In the genomic region with DNA sequence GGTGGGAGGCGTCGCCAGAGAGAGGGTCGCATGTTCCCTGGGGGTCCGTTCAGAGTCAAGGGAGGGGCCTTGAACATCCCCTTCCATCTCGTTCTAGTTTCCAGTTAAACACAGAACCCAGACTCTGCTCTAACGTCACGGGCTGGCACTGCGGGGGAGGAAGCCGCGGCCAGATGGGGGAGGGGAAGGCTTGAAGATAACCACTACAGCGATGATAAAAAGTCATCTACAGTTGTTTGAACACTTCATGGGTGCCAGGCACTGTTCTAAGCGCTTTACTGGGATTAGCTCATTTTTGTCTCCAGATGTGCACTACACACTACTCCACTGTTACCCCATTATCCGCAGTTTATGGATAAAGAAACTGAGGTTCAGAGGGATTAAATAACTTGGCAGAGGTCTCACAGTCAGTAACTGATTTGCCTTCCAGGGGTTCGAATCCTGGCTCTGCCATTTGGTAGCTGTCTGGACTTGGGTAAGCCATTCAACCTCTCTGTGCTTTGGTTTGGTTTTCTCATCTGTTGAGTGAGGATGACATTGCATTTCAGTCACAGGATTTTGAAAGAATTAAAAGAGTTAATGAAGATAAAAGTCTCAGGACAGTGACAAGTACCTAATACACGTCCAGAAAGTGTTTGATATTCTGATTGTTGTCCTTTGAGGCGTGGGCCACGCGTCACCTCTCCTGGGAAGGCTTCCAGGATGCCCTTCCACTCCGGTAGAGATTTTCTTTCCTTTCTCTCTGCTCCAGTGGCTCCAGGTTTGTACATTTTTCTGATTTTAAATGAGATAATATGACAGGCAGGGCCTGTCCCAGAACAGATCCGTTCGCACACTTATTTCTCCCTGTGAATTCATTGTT, we compare ENCODE assay signal across 8 cellular contexts. TPM values are rescaled to one million over a fixed set of nuclear protein-coding genes. Genes with fewer than 3 reads are reported as not detected.
DNase-seq lines count a peak whose midpoint lies in the region.

No MANE protein-coding gene starts in this region.

- no peak overlapping the region for H4K8ac ChIP-seq in trophoblast cell (ENCODE audit: low read depth, low read length)

- no peaks in the 10 kb centered on the region for H3K36me3 ChIP-seq in trophoblast cell (ENCODE audit: control insufficient read depth in 1 of 2, insufficient read depth in 2 of 2, low read length in 2 of 2)

- DNase-seq in NCI-H1417 (lab: John Stamatoyannopoulos, UW) = peak in 2 of 3 experiments; percentile 54 to 72
- DNase-seq in NCI-H1417 treated with DMSO at 0.1 percent for 48 hours (lab: John Stamatoyannopoulos, UW) = no peak
- DNase-seq in activated CD4-positive, CD25-positive, alpha-beta regulatory T cell (lab: John Stamatoyannopoulos, UW) = peak in 3 of 4 experiments; percentile 21 to 34 (median 30)
- no peak for DNase-seq in trophoblast cell
- DNase-seq in NK-92 treated with Interleukin-12 subunit alpha and Interleukin-12 subunit beta, amount 100 ng/mL, for 24 hours (lab: John Stamatoyannopoulos, UW) = no peak
- no peak for DNase-seq in amniotic stem cell (lab: John Stamatoyannopoulos, UW)
- DNase-seq in NCI-H524 treated with DMSO at 0.1 percent for 48 hours (lab: John Stamatoyannopoulos, UW) = no peak

- H3K9me3 Mint-ChIP-seq in dendritic cell treated with granulocyte-macrophage colony-stimulating factor and Interleukin-4, amounts not matched to agents 40 ng/mL and 50 ng/mL, for 4 days = no peaks in the 10 kb centered on the region

- no peak overlapping the region for H3K4ac ChIP-seq in trophoblast cell (ENCODE audit: low read depth, low read length)

- no peak overlapping the region for H3K4me3 ChIP-seq in trophoblast cell (ENCODE audit: low read depth, low read length)

- H3K9ac ChIP-seq in trophoblast cell (ENCODE audit: low read length) = no peak overlapping the region

- peak overlapping the region; percentile 29 for H3K4me2 ChIP-seq in trophoblast cell (ENCODE audit: low read length)

- intact Hi-C loops in dendritic cell treated with granulocyte-macrophage colony-stimulating factor and Interleukin-4, amounts not matched to agents 40 ng/mL and 50 ng/mL, for 4 days (cut with micrococcal nuclease) = no loop called here

- no peak overlapping the region for H3K14ac ChIP-seq in trophoblast cell (ENCODE audit: low read length)

- no peaks in the 10 kb centered on the region for H3K9me3 ChIP-seq in trophoblast cell (ENCODE audit: insufficient read depth, low read depth, low read length)

- H3K18ac ChIP-seq in trophoblast cell (ENCODE audit: low read length) = no peak overlapping the region

- peaks cover 6% of the 10 kb centered on the region for H3K36me3 Mint-ChIP-seq in dendritic cell treated with granulocyte-macrophage colony-stimulating factor and Interleukin-4, amounts not matched to agents 40 ng/mL and 50 ng/mL, for 4 days (ENCODE audit: low read depth)

- no peak overlapping the region for H3K27ac ChIP-seq in trophoblast cell (ENCODE audit: low read depth, low read length)

- peak overlapping the region; percentile 81 for H3K27ac Mint-ChIP-seq in dendritic cell treated with granulocyte-macrophage colony-stimulating factor and Interleukin-4, amounts not matched to agents 40 ng/mL and 50 ng/mL, for 4 days

- H2BK120ac ChIP-seq in trophoblast cell (ENCODE audit: insufficient read depth, low read length, poor library complexity) = no peak overlapping the region

- H3K23ac ChIP-seq in trophoblast cell (ENCODE audit: low read length) = no peak overlapping the region

- no peaks in the 10 kb centered on the region for H3K79me1 ChIP-seq in trophoblast cell (ENCODE audit: low read length)

- no CpG with 5 or more reads among the region's 21 CpGs for WGBS in trophoblast cell (ENCODE audit: extremely low coverage, insufficient coverage, insufficient read length)

- no peak overlapping the region for H4K12ac ChIP-seq in trophoblast cell (ENCODE audit: low read depth, low read length)

- H2BK12ac ChIP-seq in trophoblast cell (ENCODE audit: low read length) = no peak overlapping the region

- H2BK5ac ChIP-seq in trophoblast cell (ENCODE audit: low read depth, low read length, poor library complexity) = no peak overlapping the region

- no peaks in the 10 kb centered on the region for H3K27me3 ChIP-seq in trophoblast cell (ENCODE audit: insufficient read depth, low read length)

- peaks cover 12% of the 10 kb centered on the region for H3K27me3 Mint-ChIP-seq in dendritic cell treated with granulocyte-macrophage colony-stimulating factor and Interleukin-4, amounts not matched to agents 40 ng/mL and 50 ng/mL, for 4 days

- H3K4me1 Mint-ChIP-seq in dendritic cell treated with granulocyte-macrophage colony-stimulating factor and Interleukin-4, amounts not matched to agents 40 ng/mL and 50 ng/mL, for 4 days (ENCODE audit: low read depth) = peaks cover 80% of the 10 kb centered on the region

- no peak overlapping the region for H4K91ac ChIP-seq in trophoblast cell (ENCODE audit: low read depth, low read length)

- peak overlapping the region; percentile 87 for H3K4me3 Mint-ChIP-seq in dendritic cell treated with granulocyte-macrophage colony-stimulating factor and Interleukin-4, amounts not matched to agents 40 ng/mL and 50 ng/mL, for 4 days

- H3K4me1 ChIP-seq in trophoblast cell (ENCODE audit: control insufficient read depth in 1 of 2, insufficient read depth in 2 of 2, low read length in 2 of 2) = peaks cover 0 to 8% of the 10 kb centered on the region in 2 experiments

- no peak overlapping the region for H2AFZ ChIP-seq in trophoblast cell (ENCODE audit: insufficient read depth, low read length, poor library complexity)

- no peak overlapping the region for H2AK5ac ChIP-seq in trophoblast cell (ENCODE audit: low read length)

- no peaks in the 10 kb centered on the region for H3K79me2 ChIP-seq in trophoblast cell (ENCODE audit: control insufficient read depth, insufficient read depth, low read length, poor library complexity)

RNA-seq across cellular contexts. Expression of a gene that starts 0.8 kb away (rescaled TPM):
- polyA plus RNA-seq in trophoblast cell (2013) = 0.16 and 0.26 TPM in 2 replicates

RNA-seq across cellular contexts. Expression of a gene that starts 13.2 kb away (rescaled TPM):
- not detected in 2 replicates for polyA plus RNA-seq in trophoblast cell (2013)

RNA-seq across cellular contexts. Expression of a gene that starts 48.9 kb away (rescaled TPM):
- polyA plus RNA-seq in trophoblast cell (2013) = 42.0 and 42.6 TPM in 2 replicates

RNA-seq across cellular contexts. Expression of a gene that starts 49.2 kb away (rescaled TPM):
- polyA plus RNA-seq in trophoblast cell (2013) = 11.2 and 11.4 TPM in 2 replicates

Comparison
In these comparisons a context has a peak if more than half of its experiments do, and no peak if none do; other contexts are left out.
1. DNase-seq: peak in NCI-H1417 (2 of 3) and activated CD4-positive, CD25-positive, alpha-beta regulatory T cell (3 of 4); none in NCI-H1417 treated with DMSO at 0.1 percent for 48 hours (single experiment), trophoblast cell (0 of 2), NK-92 treated with Interleukin-12 subunit alpha and Interleukin-12 subunit beta, amount 100 ng/mL, for 24 hours (single experiment), amniotic stem cell (single experiment) and NCI-H524 treated with DMSO at 0.1 percent for 48 hours (single experiment).